6 cellular contexts compared by ENCODE assay signal in genomic region chr2:143594745-143595144, GRCh38.
"Had no signal": no experiment of that assay in that cellular context is flagged by ENCODE, and none has a peak within 500 bp of the region (broad histone marks: within the 10 kb centered on the region; RNA-seq: fewer than 3 reads in every experiment).

No MANE protein-coding gene starts in this region.

- H3K27ac Mint-ChIP-seq: IgD-negative memory B cell had no signal

- ATAC-seq: HepG2, K562 had no signal

- DNase-seq: IMR-90, KBM-7 had no signal

- H3K27ac ChIP-seq: HL-60 had no signal

- H3K9me3 Mint-ChIP-seq: IgD-negative memory B cell had no signal

- H3K4me3 ChIP-seq: K562 had no signal

- FAIRE-seq: HepG2, K562 had no signal

- H3K4me3 Mint-ChIP-seq: IgD-negative memory B cell had no signal
